Comparison of ENCODE assay signal across 14 cellular contexts in the genomic region with DNA sequence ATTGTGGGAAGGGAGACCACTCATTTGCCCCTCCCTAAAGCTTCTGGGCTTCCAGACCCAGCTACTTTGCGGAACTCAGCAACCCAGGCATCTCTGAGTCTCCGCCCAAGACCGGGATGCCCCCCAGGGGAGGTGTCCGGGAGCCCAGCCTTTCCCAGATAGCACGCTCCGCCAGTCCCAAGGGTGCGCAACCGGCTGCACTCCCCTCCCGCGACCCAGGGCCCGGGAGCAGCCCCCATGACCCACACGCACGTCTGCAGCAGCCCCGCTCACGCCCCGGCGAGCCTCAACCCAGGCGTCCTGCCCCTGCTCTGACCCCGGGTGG. TPM values are rescaled to one million over a fixed set of nuclear protein-coding genes. Genes with fewer than 3 reads are reported as not detected.
A peak's percentile ranks its signal among the peaks of the same experiment; 100 is the strongest.
DNase-seq lines count a peak whose midpoint lies in the region; ATAC-seq and TF ChIP-seq lines count a peak whose summit lies in the region.
"Had no signal": no experiment of that assay in that cellular context is flagged by ENCODE, and none has a peak within 500 bp of the region (broad histone marks: within the 10 kb centered on the region; RNA-seq: fewer than 3 reads in every experiment).

A gene (plus strand): TSS at position 149 of the 325 bp plus-strand sequence. CDS start 513 bp downstream, outside the sequence.

- ATAC-seq in GM21717 (IDR thresholded peaks at IDR 0.05; ENCODE audit: unreplicated experiment): no peak
- ATAC-seq: activated CD8-positive, alpha-beta memory T cell treated with anti-CD3 and anti-CD28 coated beads, Interleukin-2, amount 10 ng/mL, durations not matched to agents 7 days and 5 days had no signal

- no peaks in the 10 kb centered on the region for H3K4me1 ChIP-seq in HUES48 (ENCODE audit: control insufficient read depth, insufficient read depth, low read length)
- H3K4me1 ChIP-seq in ectodermal cell (ENCODE audit: control insufficient read depth, insufficient read depth, low read length): peaks cover 7% of the 10 kb centered on the region
- peaks cover 9 to 60% (median 46%) of the 10 kb centered on the region in 4 donors for H3K4me1 ChIP-seq in liver (ENCODE audit: control insufficient read depth in 4 of 4, insufficient read depth in 4 of 4, low read length in 3 of 4)
- peaks cover 16% of the 10 kb centered on the region for H3K4me1 ChIP-seq in suprapubic skin

- no peaks in the 10 kb centered on the region for H3K36me3 ChIP-seq in HUES48 (ENCODE audit: control insufficient read depth, insufficient read depth, low read length)
- H3K36me3 ChIP-seq in ectodermal cell (ENCODE audit: control insufficient read depth, insufficient read depth, low read length): no peaks in the 10 kb centered on the region
- H3K36me3 ChIP-seq in liver (ENCODE audit: control insufficient read depth in 4 of 4, insufficient read depth in 3 of 4, low read depth in 1 of 4, low read length in 3 of 4): no peaks in the 10 kb centered on the region
- no peaks in the 10 kb centered on the region for H3K36me3 ChIP-seq in suprapubic skin
- H3K36me3 ChIP-seq: esophagus muscularis mucosa had no signal

- H3K27me3 ChIP-seq in HUES48 (ENCODE audit: control insufficient read depth, insufficient read depth, low read length) (peaks cover 35% of the 10 kb centered on the region), ectodermal cell (ENCODE audit: control insufficient read depth, insufficient read depth, low read length, poor library complexity, severe bottlenecking) (peaks cover 60% of the 10 kb centered on the region), liver (ENCODE audit: control insufficient read depth in 4 of 4, insufficient read depth in 4 of 4, low read length in 3 of 4) (no peaks in the 10 kb centered on the region), suprapubic skin (peaks cover 36% of the 10 kb centered on the region)

- DNase-seq in suprapubic skin (ENCODE audit: low spot score in 2 of 2) (no peak), putamen (ENCODE audit: low spot score) (no peak)
- no peak for DNase-seq in stimulated activated naive CD4-positive, alpha-beta T cell treated with Interleukin-2 at 50 U/mL for 16 hours (lab: John Stamatoyannopoulos, UW)
- DNase-seq: activated CD8-positive, alpha-beta memory T cell treated with anti-CD3 and anti-CD28 coated beads, Interleukin-2, amount 10 ng/mL, durations not matched to agents 7 days and 5 days; activated naive CD4-positive, alpha-beta T cell treated with anti-CD3 and anti-CD28 coated beads, Interleukin-2, amount 50 U/mL, for 16 hours; NCI-H524 treated with DMSO at 0.1 percent for 48 hours; SHP77; small intestine had no signal

- 1 to 5% methylated on average over 19 of the region's 19 CpGs for WGBS in ectodermal cell, 2 experiments
- WGBS in liver: 9% methylated on average over 19 of the region's 19 CpGs
- WGBS in suprapubic skin: 3% methylated on average over 14 of the region's 19 CpGs

- no peak for TF ChIP-seq RAD21 in liver (IDR thresholded peaks at IDR 0.05)

- H3K9ac ChIP-seq in HUES48 (ENCODE audit: low read depth, low read length) (no peak within 1 kb of the TSS), liver (ENCODE audit: low read depth in 1 of 2, low read length in 2 of 2) (peak within 1 kb of the TSS; percentile 40 to 46)

- no peak for TF ChIP-seq POLR2A in suprapubic skin (IDR thresholded peaks at IDR 0.05)

- TF ChIP-seq CTCF in liver (IDR thresholded peaks at IDR 0.05; ENCODE audit: low read depth, low read length, missing input control) (no peak), suprapubic skin (IDR thresholded peaks at IDR 0.05) (no peak)

- H3K4me3 ChIP-seq in HUES48 (ENCODE audit: low read depth, low read length) (peak within 1 kb of the TSS; percentile 59), ectodermal cell (ENCODE audit: insufficient read depth, low read depth, low read length) (peak within 1 kb of the TSS; percentile 34), liver (ENCODE audit: low read depth in 1 of 3, low read length in 3 of 3) (peak within 1 kb of the TSS in 2 of 3 donors; percentile 32 to 69), suprapubic skin (peak within 1 kb of the TSS; percentile 28)

- H3K27ac ChIP-seq in HUES48 (ENCODE audit: low read depth, low read length): no peak within 1 kb of the TSS
- no peak within 1 kb of the TSS for H3K27ac ChIP-seq in ectodermal cell (ENCODE audit: insufficient read depth, low read depth, low read length, poor library complexity, severe bottlenecking)
- H3K27ac ChIP-seq in liver (ENCODE audit: low read depth in 1 of 2, low read length in 2 of 2): peak within 1 kb of the TSS; percentile 82 to 93
- H3K27ac ChIP-seq in suprapubic skin: no peak within 1 kb of the TSS
- H3K27ac ChIP-seq: esophagus muscularis mucosa had no signal

- H3K9me3 ChIP-seq in HUES48 (ENCODE audit: control insufficient read depth, insufficient read depth, low read length) (no peaks in the 10 kb centered on the region), ectodermal cell (ENCODE audit: control insufficient read depth, low read length) (no peaks in the 10 kb centered on the region), liver (ENCODE audit: control insufficient read depth in 4 of 4, low read length in 3 of 4) (no peaks in the 10 kb centered on the region), suprapubic skin (no peaks in the 10 kb centered on the region)
- H3K9me3 ChIP-seq: esophagus muscularis mucosa had no signal

- TF ChIP-seq EP300 in suprapubic skin (IDR thresholded peaks at IDR 0.05): no peak

TF ChIP-seq in liver, 16 proteins besides CTCF, POLR2A, EP300 and RAD21:
- TF ChIP-seq TAF1 (conservative IDR thresholded peaks at IDR 0.05) (no peak), SP1 (IDR thresholded peaks at IDR 0.05) (no peak), FOXA1 (IDR thresholded peaks at IDR 0.05) (no peak), NR2F2 (IDR thresholded peaks at IDR 0.05) (no peak), JUND (IDR thresholded peaks at IDR 0.05) (no peak), RXRA (IDR thresholded peaks at IDR 0.05) (no peak), HNF4G (IDR thresholded peaks at IDR 0.05) (no peak), GABPA (IDR thresholded peaks at IDR 0.05 in 1 of 2, conservative IDR thresholded peaks at IDR 0.05 in 1 of 2) (no peak), FOXA2 (IDR thresholded peaks at IDR 0.05) (no peak), HNF4A (conservative IDR thresholded peaks at IDR 0.05) (no peak), YY1 (IDR thresholded peaks at IDR 0.05) (no peak), EGR1 (IDR thresholded peaks at IDR 0.05; ENCODE audit: low read depth in 2 of 2) (no peak)
- TF ChIP-seq, protein P1, sequence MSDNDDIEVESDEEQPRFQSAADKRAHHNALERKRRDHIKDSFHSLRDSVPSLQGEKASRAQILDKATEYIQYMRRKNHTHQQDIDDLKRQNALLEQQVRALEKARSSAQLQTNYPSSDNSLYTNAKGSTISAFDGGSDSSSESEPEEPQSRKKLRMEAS (IDR thresholded peaks at IDR 0.05): no peak
- TF ChIP-seq, protein P2, sequence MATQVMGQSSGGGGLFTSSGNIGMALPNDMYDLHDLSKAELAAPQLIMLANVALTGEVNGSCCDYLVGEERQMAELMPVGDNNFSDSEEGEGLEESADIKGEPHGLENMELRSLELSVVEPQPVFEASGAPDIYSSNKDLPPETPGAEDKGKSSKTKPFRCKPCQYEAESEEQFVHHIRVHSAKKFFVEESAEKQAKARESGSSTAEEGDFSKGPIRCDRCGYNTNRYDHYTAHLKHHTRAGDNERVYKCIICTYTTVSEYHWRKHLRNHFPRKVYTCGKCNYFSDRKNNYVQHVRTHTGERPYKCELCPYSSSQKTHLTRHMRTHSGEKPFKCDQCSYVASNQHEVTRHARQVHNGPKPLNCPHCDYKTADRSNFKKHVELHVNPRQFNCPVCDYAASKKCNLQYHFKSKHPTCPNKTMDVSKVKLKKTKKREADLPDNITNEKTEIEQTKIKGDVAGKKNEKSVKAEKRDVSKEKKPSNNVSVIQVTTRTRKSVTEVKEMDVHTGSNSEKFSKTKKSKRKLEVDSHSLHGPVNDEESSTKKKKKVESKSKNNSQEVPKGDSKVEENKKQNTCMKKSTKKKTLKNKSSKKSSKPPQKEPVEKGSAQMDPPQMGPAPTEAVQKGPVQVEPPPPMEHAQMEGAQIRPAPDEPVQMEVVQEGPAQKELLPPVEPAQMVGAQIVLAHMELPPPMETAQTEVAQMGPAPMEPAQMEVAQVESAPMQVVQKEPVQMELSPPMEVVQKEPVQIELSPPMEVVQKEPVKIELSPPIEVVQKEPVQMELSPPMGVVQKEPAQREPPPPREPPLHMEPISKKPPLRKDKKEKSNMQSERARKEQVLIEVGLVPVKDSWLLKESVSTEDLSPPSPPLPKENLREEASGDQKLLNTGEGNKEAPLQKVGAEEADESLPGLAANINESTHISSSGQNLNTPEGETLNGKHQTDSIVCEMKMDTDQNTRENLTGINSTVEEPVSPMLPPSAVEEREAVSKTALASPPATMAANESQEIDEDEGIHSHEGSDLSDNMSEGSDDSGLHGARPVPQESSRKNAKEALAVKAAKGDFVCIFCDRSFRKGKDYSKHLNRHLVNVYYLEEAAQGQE (IDR thresholded peaks at IDR 0.05): no peak
- TF ChIP-seq, protein P3, sequence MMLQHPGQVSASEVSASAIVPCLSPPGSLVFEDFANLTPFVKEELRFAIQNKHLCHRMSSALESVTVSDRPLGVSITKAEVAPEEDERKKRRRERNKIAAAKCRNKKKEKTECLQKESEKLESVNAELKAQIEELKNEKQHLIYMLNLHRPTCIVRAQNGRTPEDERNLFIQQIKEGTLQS (IDR thresholded peaks at IDR 0.05): no peak
- TF ChIP-seq, protein P4, sequence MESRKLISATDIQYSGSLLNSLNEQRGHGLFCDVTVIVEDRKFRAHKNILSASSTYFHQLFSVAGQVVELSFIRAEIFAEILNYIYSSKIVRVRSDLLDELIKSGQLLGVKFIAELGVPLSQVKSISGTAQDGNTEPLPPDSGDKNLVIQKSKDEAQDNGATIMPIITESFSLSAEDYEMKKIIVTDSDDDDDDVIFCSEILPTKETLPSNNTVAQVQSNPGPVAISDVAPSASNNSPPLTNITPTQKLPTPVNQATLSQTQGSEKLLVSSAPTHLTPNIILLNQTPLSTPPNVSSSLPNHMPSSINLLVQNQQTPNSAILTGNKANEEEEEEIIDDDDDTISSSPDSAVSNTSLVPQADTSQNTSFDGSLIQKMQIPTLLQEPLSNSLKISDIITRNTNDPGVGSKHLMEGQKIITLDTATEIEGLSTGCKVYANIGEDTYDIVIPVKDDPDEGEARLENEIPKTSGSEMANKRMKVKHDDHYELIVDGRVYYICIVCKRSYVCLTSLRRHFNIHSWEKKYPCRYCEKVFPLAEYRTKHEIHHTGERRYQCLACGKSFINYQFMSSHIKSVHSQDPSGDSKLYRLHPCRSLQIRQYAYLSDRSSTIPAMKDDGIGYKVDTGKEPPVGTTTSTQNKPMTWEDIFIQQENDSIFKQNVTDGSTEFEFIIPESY (IDR thresholded peaks at IDR 0.05): no peak

RNA-seq across cellular contexts. Expression of the gene that starts here (rescaled TPM):
- not detected for polyA plus RNA-seq in ectodermal cell (2013, experiment 1 of 4)
- polyA plus RNA-seq in ectodermal cell (2013, experiment 2 of 4): 0.28 TPM
- 0.27 TPM for polyA plus RNA-seq in ectodermal cell (2013, experiment 3 of 4)
- not detected for polyA plus RNA-seq in ectodermal cell (2013, experiment 4 of 4)
- 1 to 10 TPM; 1.3 to 1.5 TPM for total RNA-seq in liver
- 10 to 100 TPM in 1 of 2 donors, 1 to 10 TPM in 1; 5.3 to 22.9 TPM for polyA plus RNA-seq in liver
- total RNA-seq in suprapubic skin: under 1 TPM in 1 of 4 donors, not detected in 3; 0.97 TPM
- total RNA-seq: activated CD8-positive, alpha-beta memory T cell treated with anti-CD3 and anti-CD28 coated beads, Interleukin-2, amount 10 ng/mL, durations not matched to agents 7 days and 5 days; esophagus muscularis mucosa; subcutaneous adipose tissue had no signal

Comparison
In these comparisons a context has a peak if more than half of its experiments do, and no peak if none do; other contexts are left out.
1. H3K27ac ChIP-seq: peak in liver (2 of 2); none in HUES48 (single experiment), ectodermal cell (single experiment) and suprapubic skin (single experiment).
2. Peak in every context shown above with its lines, with median percentiles within 50 percentile points of each other: H3K4me3 ChIP-seq.